Comparison of ENCODE assay signal across 13 cellular contexts in the genomic region with DNA sequence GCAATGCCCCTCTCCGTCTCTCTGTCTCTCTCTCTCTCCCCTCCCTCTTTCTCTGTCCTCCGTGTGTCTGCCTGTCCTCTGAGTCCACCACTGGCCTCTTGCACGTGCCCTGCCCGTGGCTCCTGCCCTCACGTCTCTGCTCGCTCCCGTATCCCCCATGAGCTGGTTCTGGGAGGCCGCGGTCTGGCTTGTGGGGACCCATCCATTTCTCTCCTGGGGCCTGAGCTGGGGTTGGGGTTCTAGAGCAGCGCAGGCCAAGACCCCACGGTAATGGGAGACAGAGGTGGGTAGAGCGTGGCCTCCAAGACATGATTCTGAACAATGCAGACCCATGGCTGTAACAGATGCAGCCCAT. TPM values are rescaled to one million over a fixed set of nuclear protein-coding genes. Genes with fewer than 3 reads are reported as not detected.
DNase-seq lines count a peak whose midpoint lies in the region; ATAC-seq and TF ChIP-seq lines count a peak whose summit lies in the region.
"Had no signal": no experiment of that assay in that cellular context is flagged by ENCODE, and none has a peak within 500 bp of the region (broad histone marks: within the 10 kb centered on the region; RNA-seq: fewer than 3 reads in every experiment).

No MANE protein-coding gene starts in this region.

- H2AK5ac ChIP-seq in neuronal stem cell (ENCODE audit: low read depth, low read length): peak overlapping the region; percentile 82

- H3K36me3 Mint-ChIP-seq in chondrocyte (ENCODE audit: low read depth): no peaks in the 10 kb centered on the region
- H3K36me3 Mint-ChIP-seq: CD4-positive, CD25-positive, alpha-beta regulatory T cell had no signal

- no peak overlapping the region for H4K91ac ChIP-seq in neuronal stem cell (ENCODE audit: low read depth, low read length, poor library complexity)

- H2BK120ac ChIP-seq in neuronal stem cell (ENCODE audit: low read depth, low read length): peak overlapping the region; percentile 82

- DNase-seq in activated effector memory CD4-positive, alpha-beta T cell treated with anti-CD3 and anti-CD28 coated beads, Interleukin-2, amount 50 U/mL, for 16 hours: peak; percentile 37
- no peak for DNase-seq in activated effector memory CD4-positive, alpha-beta T cell treated with Interleukin-2 at 50 U/mL for 16 hours
- DNase-seq in chondrocyte (ENCODE audit: low spot score) (peak; percentile 67), neuronal stem cell (ENCODE audit: low spot score) (no peak)
- DNase-seq in stimulated activated CD4-positive, alpha-beta T cell treated with anti-CD3 and anti-CD28 coated beads, Interleukin-2, amount 100 ng/mL, for 48 hours: no peak
- DNase-seq: CD4-positive, CD25-positive, alpha-beta regulatory T cell; DMS53; GF-D8 had no signal

- peak overlapping the region; percentile 75 for H3K23ac ChIP-seq in neuronal stem cell (ENCODE audit: low read depth, low read length, poor library complexity)

- no peak overlapping the region for H3K4ac ChIP-seq in neuronal stem cell (ENCODE audit: low read length)

- no peak overlapping the region for H3K4me2 ChIP-seq in neuronal stem cell (ENCODE audit: insufficient read depth, low read length, poor library complexity, severe bottlenecking)

- H3K4me3 Mint-ChIP-seq in chondrocyte (ENCODE audit: unreplicated experiment): no peak overlapping the region
- H3K4me3 Mint-ChIP-seq: CD4-positive, CD25-positive, alpha-beta regulatory T cell had no signal

- H3K4me1 ChIP-seq in neuronal stem cell (ENCODE audit: control insufficient read depth in 2 of 2, insufficient read depth in 1 of 2, low read depth in 1 of 2, low read length in 2 of 2): peaks cover 0 to 8% of the 10 kb centered on the region in 2 donors

- peaks cover 10% of the 10 kb centered on the region for H3K27me3 Mint-ChIP-seq in chondrocyte (ENCODE audit: low read depth)

- H4K8ac ChIP-seq in neuronal stem cell (ENCODE audit: low read depth, low read length): no peak overlapping the region

- H2AFZ ChIP-seq in neuronal stem cell (ENCODE audit: low read length): no peak overlapping the region

- no peak for ATAC-seq in HG02763 (IDR thresholded peaks at IDR 0.05; ENCODE audit: unreplicated experiment)
- no peak for ATAC-seq in HG02678 (IDR thresholded peaks at IDR 0.05; ENCODE audit: unreplicated experiment)
- ATAC-seq: K562 had no signal

- H3K79me1 ChIP-seq in neuronal stem cell (ENCODE audit: low read depth, low read length): no peaks in the 10 kb centered on the region

- peak overlapping the region; percentile 84 for H3K14ac ChIP-seq in neuronal stem cell (ENCODE audit: low read length)

- H3K9ac ChIP-seq in neuronal stem cell (ENCODE audit: low read depth, low read length, poor library complexity): peak overlapping the region; percentile 15

- WGBS in neuronal stem cell (ENCODE audit: extremely low coverage in 2 of 2, insufficient read length in 2 of 2, insufficient replicate concordance in 1 of 2), 2 donors: no CpG with 5 or more reads among the region's 12 CpGs

- peak overlapping the region; percentile 76 for H3K18ac ChIP-seq in neuronal stem cell (ENCODE audit: low read length)

- peak overlapping the region; percentile 77 for H2BK5ac ChIP-seq in neuronal stem cell (ENCODE audit: low read length)

- no peak overlapping the region for H3K27ac ChIP-seq in neuronal stem cell (replicated peaks; ENCODE audit: low read length)
- H3K27ac ChIP-seq: 22Rv1, HL-60 had no signal

- H3K36me3 ChIP-seq in neuronal stem cell (replicated peaks in 1 of 2; ENCODE audit: control insufficient read depth in 2 of 2, insufficient read depth in 2 of 2, low read length in 2 of 2): no peaks in the 10 kb centered on the region

- no peaks in the 10 kb centered on the region for H3K9me3 Mint-ChIP-seq in chondrocyte (ENCODE audit: low read depth)

- no peak for TF ChIP-seq CTCF in chondrocyte (IDR thresholded peaks at IDR 0.05)

- H2BK15ac ChIP-seq in neuronal stem cell (ENCODE audit: low read length): peak overlapping the region; percentile 99

- H3K27me3 ChIP-seq in neuronal stem cell (ENCODE audit: control insufficient read depth in 3 of 3, insufficient read depth in 3 of 3, low read depth in 1 of 3, low read length in 3 of 3): peaks cover 0 to 2% (median 0%) of the 10 kb centered on the region in 3 experiments

- H3K4me1 Mint-ChIP-seq in chondrocyte (ENCODE audit: low read depth): no peaks in the 10 kb centered on the region
- H3K4me1 Mint-ChIP-seq: CD4-positive, CD25-positive, alpha-beta regulatory T cell had no signal

- no peak overlapping the region for H3K27ac Mint-ChIP-seq in chondrocyte (ENCODE audit: unreplicated experiment)
- H3K27ac Mint-ChIP-seq: CD4-positive, CD25-positive, alpha-beta regulatory T cell had no signal

- H2BK12ac ChIP-seq in neuronal stem cell (ENCODE audit: low read length): peak overlapping the region; percentile 99

- peaks cover 4 to 5% of the 10 kb centered on the region in 2 donors for H3K9me3 ChIP-seq in neuronal stem cell (replicated peaks in 1 of 2; ENCODE audit: control insufficient read depth in 2 of 2, insufficient read depth in 1 of 2, low read depth in 1 of 2, low read length in 2 of 2)

- H3K4me3 ChIP-seq in neuronal stem cell (ENCODE audit: low read length in 2 of 2): no peak overlapping the region
- H3K4me3 ChIP-seq: K562 had no signal

RNA-seq across cellular contexts. Expression of a gene that starts 19.0 kb away (rescaled TPM):
- total RNA-seq in chondrocyte: 1.1 to 1.4 TPM (median 1.4 TPM) in 3 replicates
- 13.6 TPM for polyA plus RNA-seq in neuronal stem cell (2013, experiment 1 of 2)
- 12.7 TPM for polyA plus RNA-seq in neuronal stem cell (2013, experiment 2 of 2)
- total RNA-seq: CD4-positive, CD25-positive, alpha-beta regulatory T cell; K562 had no signal
- polyA plus RNA-seq: CD4-positive, CD25-positive, alpha-beta regulatory T cell had no signal

RNA-seq across cellular contexts. Expression of a gene that starts 45.3 kb away (rescaled TPM):
- total RNA-seq in chondrocyte: 40.2 to 44.5 TPM (median 42.4 TPM) in 3 replicates
- 40.2 TPM for polyA plus RNA-seq in neuronal stem cell (2013, experiment 1 of 2)
- polyA plus RNA-seq in neuronal stem cell (2013, experiment 2 of 2): 41.0 TPM

Comparison
In these comparisons a context has a peak if more than half of its experiments do, and no peak if none do; other contexts are left out.
1. DNase-seq: peak in activated effector memory CD4-positive, alpha-beta T cell treated with anti-CD3 and anti-CD28 coated beads, Interleukin-2, amount 50 U/mL, for 16 hours (single experiment) and chondrocyte (single experiment); none in activated effector memory CD4-positive, alpha-beta T cell treated with Interleukin-2 at 50 U/mL for 16 hours (single experiment), neuronal stem cell (single experiment) and stimulated activated CD4-positive, alpha-beta T cell treated with anti-CD3 and anti-CD28 coated beads, Interleukin-2, amount 100 ng/mL, for 48 hours (0 of 2).